1 cellular context compared by ENCODE assay signal in genomic region chr9:131076347-131077195, GRCh38.
TF ChIP-seq lines count a peak whose summit lies in the region.

No MANE protein-coding gene starts in this region.

TF ChIP-seq in H1, 55 proteins besides CTCF, POLR2A, EP300 and RAD21:
- peak; percentile 76 for TF ChIP-seq USF2 (IDR thresholded peaks at IDR 0.05; ENCODE audit: low read length)
- TF ChIP-seq TEAD4 (IDR thresholded peaks at IDR 0.05; ENCODE audit: low read depth, low read length) = no peak
